8 cellular contexts compared by ENCODE assay signal in genomic region chr9:1005043-1005667, GRCh38. TPM values are rescaled to one million over a fixed set of nuclear protein-coding genes. Genes with fewer than 3 reads are reported as not detected.
DNase-seq lines count a peak whose midpoint lies in the region; ATAC-seq and TF ChIP-seq lines count a peak whose summit lies in the region.

No MANE protein-coding gene starts in this region.

- no peak for DNase-seq in BJ (ENCODE audit: low read depth)
- peak; percentile 30 for DNase-seq in Panc1 (ENCODE audit: low read depth, low spot score)
- peak; percentile 68 for DNase-seq in endodermal cell
- DNase-seq in mucosa of gallbladder (ENCODE audit: low spot score), result peak; percentile 33
- DNase-seq in cortex of kidney (lab: John Stamatoyannopoulos, UW), result no peak
- no peak for DNase-seq in amniotic stem cell (lab: John Stamatoyannopoulos, UW)

- POLR2A ChIA-PET in BJ (lab: Charles Lee) (no interaction called here), Panc1 (lab: Charles Lee) (no interaction called here)

- H3K27me3 ChIP-seq in BJ (ENCODE audit: control insufficient read depth, insufficient read depth, low read length) (no peaks in the 10 kb centered on the region), Panc1 (ENCODE audit: control insufficient read depth, insufficient read depth, low read length) (no peaks in the 10 kb centered on the region), endodermal cell (ENCODE audit: control insufficient read depth, insufficient read depth, low read length, poor library complexity, severe bottlenecking) (peaks cover 16% of the 10 kb centered on the region)

- BruUV-seq in Panc1 (replicated peaks; lab: Mats Ljungman, UMichigan), result no TSS peak

- no peak overlapping the region for H3K9ac ChIP-seq in endodermal cell (ENCODE audit: extremely low read depth, low read length, poor library complexity, severe bottlenecking)

- peaks cover 24% of the 10 kb centered on the region for H3K27me3 Mint-ChIP-seq in endodermal cell (ENCODE audit: insufficient read depth)

- H3K4me3 Mint-ChIP-seq in endodermal cell, result no peak overlapping the region

- peak; percentile 53 for ATAC-seq in GM18498 (IDR thresholded peaks at IDR 0.05; ENCODE audit: unreplicated experiment)
- ATAC-seq in HG03460 (IDR thresholded peaks at IDR 0.05; ENCODE audit: unreplicated experiment), result peak; percentile 63
- ATAC-seq in Panc1, result peak; percentile 65

- 47 to 68% methylated on average over 4 to 10 of the region's 10 CpGs for WGBS in endodermal cell (ENCODE audit: insufficient coverage in 1 of 2, insufficient read length in 1 of 2), 2 experiments

- peaks cover 2% of the 10 kb centered on the region for H3K9me3 Mint-ChIP-seq in endodermal cell

- peak overlapping the region; percentile 55 for H3K27ac Mint-ChIP-seq in endodermal cell

- in situ Hi-C loops in Panc1 (cut with HindIII; ENCODE audit: low pct_unique_long_range_greater_than_20kb, low sequenced_read_pairs), result no loop called here

- H3K4me1 Mint-ChIP-seq in endodermal cell, result no peaks in the 10 kb centered on the region

- H3K4me3 ChIP-seq in BJ (ENCODE audit: low read depth, low read length) (no peak overlapping the region), Panc1 (ENCODE audit: low read depth in 2 of 2, low read length in 2 of 2) (no peak overlapping the region), endodermal cell (ENCODE audit: low read length) (no peak overlapping the region)

- H3K4me1 ChIP-seq in Panc1 (ENCODE audit: control insufficient read depth, insufficient read depth, low read length) (no peaks in the 10 kb centered on the region), endodermal cell (ENCODE audit: control insufficient read depth, insufficient read depth, low read length) (no peaks in the 10 kb centered on the region)

- H3K36me3 ChIP-seq in BJ (ENCODE audit: control insufficient read depth, insufficient read depth, low read length) (no peaks in the 10 kb centered on the region), Panc1 (ENCODE audit: control insufficient read depth, insufficient read depth, low read length) (no peaks in the 10 kb centered on the region), endodermal cell (ENCODE audit: control insufficient read depth, insufficient read depth, low read length) (no peaks in the 10 kb centered on the region)

- no peaks in the 10 kb centered on the region for H3K36me3 Mint-ChIP-seq in endodermal cell (ENCODE audit: low read depth)

- no peaks in the 10 kb centered on the region for H3K9me3 ChIP-seq in Panc1 (ENCODE audit: control insufficient read depth, insufficient read depth, low read depth, low read length)
- H3K9me3 ChIP-seq in endodermal cell (ENCODE audit: control insufficient read depth, low read length), result peaks cover 3% of the 10 kb centered on the region

- CTCF ChIA-PET in BJ (lab: Yijun Ruan, JAX) (interaction anchor here (0.6 to 3.1 kb wide), 10 partner anchors 9 to 620 kb away, joined by 3 to 22 read pairs (median 3); no protein-coding TSS in a partner anchor), Panc1 (lab: Charles Lee) (interaction anchor here (0.6 to 0.8 kb wide), 3 partner anchors 86 to 113 kb away, joined by 3 to 10 read pairs (median 4); no protein-coding TSS in a partner anchor)

- intact Hi-C loops in Panc1 (cut with micrococcal nuclease; ENCODE audit: unreplicated experiment), result no loop called here

- no peak overlapping the region for H3K27ac ChIP-seq in Panc1 (ENCODE audit: low read length)
- H3K27ac ChIP-seq in endodermal cell (ENCODE audit: low read depth, low read length), result no peak overlapping the region

- TF ChIP-seq CTCF in BJ (IDR thresholded peaks at IDR 0.05; ENCODE audit: insufficient read depth, low read depth, low read length) (peak; percentile 66), Panc1 (IDR thresholded peaks at IDR 0.05) (peak; percentile 59), endodermal cell (conservative IDR thresholded peaks at IDR 0.05) (peak; percentile 80)

RNA-seq across cellular contexts. Expression of gene DMRT3, which starts 28.7 kb away (rescaled TPM):
- polyA plus RNA-seq in BJ (2011; rRNA removed), result not detected in 2 replicates
- not detected in 2 replicates for polyA minus RNA-seq in BJ (2011; rRNA and poly(A)+ RNA removed)
- not detected for total RNA-seq in Panc1 (2021; ENCODE audit: unreplicated experiment)
- polyA plus RNA-seq in Panc1 (2012; ENCODE audit: insufficient read length), result not detected
- total RNA-seq in endodermal cell, result not detected
- 0.28 TPM for polyA plus RNA-seq in endodermal cell (2013, experiment 1 of 2)
- polyA plus RNA-seq in endodermal cell (2013, experiment 2 of 2), result 0.25 TPM
- not detected for total RNA-seq in mucosa of gallbladder

RNA-seq across cellular contexts. Expression of gene DMRT2, which starts 45.0 kb away (rescaled TPM):
- not detected in 2 replicates for polyA plus RNA-seq in BJ (2011; rRNA removed)
- polyA minus RNA-seq in BJ (2011; rRNA and poly(A)+ RNA removed), result not detected in 2 replicates
- not detected for total RNA-seq in Panc1 (2021; ENCODE audit: unreplicated experiment)
- not detected for polyA plus RNA-seq in Panc1 (2012; ENCODE audit: insufficient read length)
- under 1 TPM in 1 of 2 donors, not detected in 1; 0.24 TPM for total RNA-seq in endodermal cell
- 0.75 TPM for polyA plus RNA-seq in endodermal cell (2013, experiment 1 of 2)
- 0.58 TPM for polyA plus RNA-seq in endodermal cell (2013, experiment 2 of 2)
- not detected for total RNA-seq in mucosa of gallbladder

Comparison
In these comparisons a context has a peak if more than half of its experiments do, and no peak if none do; other contexts are left out.
1. DNase-seq: peak in Panc1 (single experiment), endodermal cell (single experiment) and mucosa of gallbladder (single experiment); none in BJ (single experiment), cortex of kidney (single experiment) and amniotic stem cell (single experiment).
2. Peak in every context shown above with its lines, with median percentiles within 50 percentile points of each other: CTCF ChIP-seq and ATAC-seq.